In the genomic region with DNA sequence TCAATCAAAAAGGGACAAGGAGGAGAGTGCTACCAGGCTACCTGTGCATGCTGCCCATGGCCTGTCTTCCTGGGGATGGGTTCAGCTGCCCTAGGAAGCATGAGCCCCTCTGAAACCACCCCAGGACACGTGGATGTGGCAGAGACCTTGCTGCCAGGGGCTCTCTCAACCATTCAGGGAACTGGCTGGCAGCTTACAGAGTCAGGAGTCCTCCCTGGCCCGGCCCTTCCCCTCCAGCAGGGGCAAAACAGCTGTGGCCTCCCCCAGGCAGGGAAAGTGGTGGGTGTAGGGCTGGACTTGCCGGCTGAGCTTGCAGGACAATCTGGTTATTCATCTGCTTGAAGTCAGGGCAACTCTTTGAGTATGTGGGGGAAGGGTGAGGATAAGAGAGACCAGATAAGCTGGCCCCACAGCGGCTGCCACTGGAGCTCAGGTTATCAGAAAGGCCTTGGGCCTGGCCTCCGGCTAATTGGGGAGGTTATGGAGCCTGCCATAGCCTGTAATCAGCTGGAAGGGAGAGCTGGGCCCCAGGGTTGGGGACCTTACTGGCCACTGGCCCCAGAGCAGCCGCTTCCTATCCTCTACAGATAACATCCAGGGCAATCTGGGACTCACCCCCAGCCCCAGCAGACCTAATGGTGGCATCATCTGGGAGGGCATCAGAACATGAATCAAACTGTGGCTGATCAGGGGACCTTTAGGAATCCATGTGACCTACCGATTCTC, we compare ENCODE assay signal across 1 cellular context.
TF ChIP-seq lines count a peak whose summit lies in the region.

No MANE protein-coding gene starts in this region.

TF ChIP-seq in HepG2, 621 proteins besides CTCF, POLR2A, EP300 and RAD21 (continued from another document and continues in another):
- no peak; the same call in 1 of the 2 replicates for TF ChIP-seq PRDM15 (CRISPR knock-in tag; IDR thresholded peaks at IDR 0.05)
- peak; percentile 46; the same call in 1 of the 2 replicates for TF ChIP-seq FOXA3 (CRISPR knock-in tag; IDR thresholded peaks at IDR 0.05)
- TF ChIP-seq ZNF777 (CRISPR knock-in tag; IDR thresholded peaks at IDR 0.05) = peak; percentile 39; the same call in 1 of the 2 replicates
- peak; percentile 78 for TF ChIP-seq MED8 (CRISPR knock-in tag; IDR thresholded peaks at IDR 0.05; ENCODE audit: insufficient replicate concordance)
- no peak for TF ChIP-seq ZNF660 (CRISPR knock-in tag; IDR thresholded peaks at IDR 0.05; ENCODE audit: borderline replicate concordance, low read depth)
- no peak for TF ChIP-seq ZNF3 (CRISPR knock-in tag; IDR thresholded peaks at IDR 0.05)
- TF ChIP-seq HDAC2 (CRISPR knock-in tag; IDR thresholded peaks at IDR 0.05) = peak; percentile 71; the same call in 1 of the 2 replicates
- peak; percentile 87; the same call in 1 of the 2 replicates for TF ChIP-seq ZFX (CRISPR knock-in tag; IDR thresholded peaks at IDR 0.05; ENCODE audit: low read depth)
- TF ChIP-seq TAF15 (IDR thresholded peaks at IDR 0.05; ENCODE audit: low read depth, low read length, poor library complexity, severe bottlenecking) = no peak
- no peak for TF ChIP-seq MAZ (IDR thresholded peaks at IDR 0.05; ENCODE audit: borderline replicate concordance, low read depth, low read length)
- peak; percentile 53; the same call in 1 of the 2 replicates for TF ChIP-seq MAZ (CRISPR knock-in tag; IDR thresholded peaks at IDR 0.05; ENCODE audit: low read depth)
- no peak for TF ChIP-seq JUND (CRISPR knock-in tag; IDR thresholded peaks at IDR 0.05)
- peak; percentile 97 for TF ChIP-seq XRCC5 (optimal IDR thresholded peaks at IDR 0.05; ENCODE audit: low read length)
- no peak for TF ChIP-seq ZNF7 (CRISPR knock-in tag; IDR thresholded peaks at IDR 0.05)
- peak; percentile 77 for TF ChIP-seq ZNF264 (CRISPR knock-in tag; IDR thresholded peaks at IDR 0.05)
- TF ChIP-seq, protein P1, sequence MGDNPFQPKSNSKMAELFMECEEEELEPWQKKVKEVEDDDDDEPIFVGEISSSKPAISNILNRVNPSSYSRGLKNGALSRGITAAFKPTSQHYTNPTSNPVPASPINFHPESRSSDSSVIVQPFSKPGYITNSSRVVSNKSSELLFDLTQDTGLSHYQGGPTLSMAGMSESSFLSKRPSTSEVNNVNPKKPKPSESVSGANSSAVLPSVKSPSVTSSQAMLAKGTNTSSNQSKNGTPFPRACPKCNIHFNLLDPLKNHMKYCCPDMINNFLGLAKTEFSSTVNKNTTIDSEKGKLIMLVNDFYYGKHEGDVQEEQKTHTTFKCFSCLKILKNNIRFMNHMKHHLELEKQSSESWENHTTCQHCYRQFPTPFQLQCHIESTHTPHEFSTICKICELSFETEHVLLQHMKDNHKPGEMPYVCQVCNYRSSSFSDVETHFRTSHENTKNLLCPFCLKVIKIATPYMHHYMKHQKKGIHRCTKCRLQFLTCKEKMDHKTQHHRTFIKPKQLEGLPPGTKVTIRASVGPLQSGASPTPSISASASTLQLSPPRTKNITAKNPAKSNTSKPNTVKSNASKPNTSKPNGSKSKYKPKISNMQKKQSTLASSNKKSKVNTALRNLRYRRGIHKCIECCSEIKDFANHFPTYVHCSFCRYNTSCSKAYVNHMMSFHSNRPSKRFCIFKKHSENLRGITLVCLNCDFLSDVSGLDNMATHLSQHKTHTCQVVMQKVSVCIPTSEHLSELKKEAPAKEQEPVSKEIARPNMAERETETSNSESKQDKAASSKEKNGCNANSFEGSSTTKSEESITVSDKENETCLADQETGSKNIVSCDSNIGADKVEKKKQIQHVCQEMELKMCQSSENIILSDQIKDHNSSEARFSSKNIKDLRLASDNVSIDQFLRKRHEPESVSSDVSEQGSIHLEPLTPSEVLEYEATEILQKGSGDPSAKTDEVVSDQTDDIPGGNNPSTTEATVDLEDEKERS (CRISPR knock-in tag; IDR thresholded peaks at IDR 0.05) = 0 out of 2 replicates have a peak, but pooled peaks have one; percentile 21
- peak; percentile 74 for TF ChIP-seq PITX1 (CRISPR knock-in tag; IDR thresholded peaks at IDR 0.05)
- peak; percentile 76 for TF ChIP-seq SAP130 (CRISPR knock-in tag; IDR thresholded peaks at IDR 0.05; ENCODE audit: low read depth)
- TF ChIP-seq, protein P2, sequence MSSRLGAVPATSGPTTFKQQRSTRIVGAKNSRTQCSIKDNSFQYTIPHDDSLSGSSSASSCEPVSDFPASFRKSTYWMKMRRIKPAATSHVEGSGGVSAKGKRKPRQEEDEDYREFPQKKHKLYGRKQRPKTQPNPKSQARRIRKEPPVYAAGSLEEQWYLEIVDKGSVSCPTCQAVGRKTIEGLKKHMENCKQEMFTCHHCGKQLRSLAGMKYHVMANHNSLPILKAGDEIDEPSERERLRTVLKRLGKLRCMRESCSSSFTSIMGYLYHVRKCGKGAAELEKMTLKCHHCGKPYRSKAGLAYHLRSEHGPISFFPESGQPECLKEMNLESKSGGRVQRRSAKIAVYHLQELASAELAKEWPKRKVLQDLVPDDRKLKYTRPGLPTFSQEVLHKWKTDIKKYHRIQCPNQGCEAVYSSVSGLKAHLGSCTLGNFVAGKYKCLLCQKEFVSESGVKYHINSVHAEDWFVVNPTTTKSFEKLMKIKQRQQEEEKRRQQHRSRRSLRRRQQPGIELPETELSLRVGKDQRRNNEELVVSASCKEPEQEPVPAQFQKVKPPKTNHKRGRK (CRISPR knock-in tag; IDR thresholded peaks at IDR 0.05) = no peak
- TF ChIP-seq, protein P3, sequence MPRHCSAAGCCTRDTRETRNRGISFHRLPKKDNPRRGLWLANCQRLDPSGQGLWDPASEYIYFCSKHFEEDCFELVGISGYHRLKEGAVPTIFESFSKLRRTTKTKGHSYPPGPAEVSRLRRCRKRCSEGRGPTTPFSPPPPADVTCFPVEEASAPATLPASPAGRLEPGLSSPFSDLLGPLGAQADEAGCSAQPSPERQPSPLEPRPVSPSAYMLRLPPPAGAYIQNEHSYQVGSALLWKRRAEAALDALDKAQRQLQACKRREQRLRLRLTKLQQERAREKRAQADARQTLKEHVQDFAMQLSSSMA (CRISPR knock-in tag; IDR thresholded peaks at IDR 0.05) = peak; percentile 32; the same call in 1 of the 2 replicates
- TF ChIP-seq, protein P4, sequence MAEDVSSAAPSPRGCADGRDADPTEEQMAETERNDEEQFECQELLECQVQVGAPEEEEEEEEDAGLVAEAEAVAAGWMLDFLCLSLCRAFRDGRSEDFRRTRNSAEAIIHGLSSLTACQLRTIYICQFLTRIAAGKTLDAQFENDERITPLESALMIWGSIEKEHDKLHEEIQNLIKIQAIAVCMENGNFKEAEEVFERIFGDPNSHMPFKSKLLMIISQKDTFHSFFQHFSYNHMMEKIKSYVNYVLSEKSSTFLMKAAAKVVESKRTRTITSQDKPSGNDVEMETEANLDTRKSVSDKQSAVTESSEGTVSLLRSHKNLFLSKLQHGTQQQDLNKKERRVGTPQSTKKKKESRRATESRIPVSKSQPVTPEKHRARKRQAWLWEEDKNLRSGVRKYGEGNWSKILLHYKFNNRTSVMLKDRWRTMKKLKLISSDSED (CRISPR knock-in tag; IDR thresholded peaks at IDR 0.05) = 0 out of 2 replicates have a peak, but pooled peaks have one; percentile 56
- 0 out of 2 replicates have a peak, but pooled peaks have one; percentile 8 for TF ChIP-seq ZNF552 (CRISPR knock-in tag; IDR thresholded peaks at IDR 0.05; ENCODE audit: borderline replicate concordance)
- TF ChIP-seq GLI4 (CRISPR knock-in tag; IDR thresholded peaks at IDR 0.05; ENCODE audit: borderline replicate concordance) = no peak
- TF ChIP-seq, protein P5, sequence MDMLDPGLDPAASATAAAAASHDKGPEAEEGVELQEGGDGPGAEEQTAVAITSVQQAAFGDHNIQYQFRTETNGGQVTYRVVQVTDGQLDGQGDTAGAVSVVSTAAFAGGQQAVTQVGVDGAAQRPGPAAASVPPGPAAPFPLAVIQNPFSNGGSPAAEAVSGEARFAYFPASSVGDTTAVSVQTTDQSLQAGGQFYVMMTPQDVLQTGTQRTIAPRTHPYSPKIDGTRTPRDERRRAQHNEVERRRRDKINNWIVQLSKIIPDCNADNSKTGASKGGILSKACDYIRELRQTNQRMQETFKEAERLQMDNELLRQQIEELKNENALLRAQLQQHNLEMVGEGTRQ (IDR thresholded peaks at IDR 0.05; ENCODE audit: low read depth, low read length) = no peak
- TF ChIP-seq, protein P5 (CRISPR knock-in tag; IDR thresholded peaks at IDR 0.05; ENCODE audit: borderline replicate concordance) = no peak
- TF ChIP-seq HMG20B (CRISPR knock-in tag; conservative IDR thresholded peaks at IDR 0.05) = peak; percentile 87
- TF ChIP-seq SPEN (CRISPR knock-in tag; IDR thresholded peaks at IDR 0.05; ENCODE audit: low read depth) = no peak; the same call in 1 of the 2 replicates
- TF ChIP-seq, protein P6, sequence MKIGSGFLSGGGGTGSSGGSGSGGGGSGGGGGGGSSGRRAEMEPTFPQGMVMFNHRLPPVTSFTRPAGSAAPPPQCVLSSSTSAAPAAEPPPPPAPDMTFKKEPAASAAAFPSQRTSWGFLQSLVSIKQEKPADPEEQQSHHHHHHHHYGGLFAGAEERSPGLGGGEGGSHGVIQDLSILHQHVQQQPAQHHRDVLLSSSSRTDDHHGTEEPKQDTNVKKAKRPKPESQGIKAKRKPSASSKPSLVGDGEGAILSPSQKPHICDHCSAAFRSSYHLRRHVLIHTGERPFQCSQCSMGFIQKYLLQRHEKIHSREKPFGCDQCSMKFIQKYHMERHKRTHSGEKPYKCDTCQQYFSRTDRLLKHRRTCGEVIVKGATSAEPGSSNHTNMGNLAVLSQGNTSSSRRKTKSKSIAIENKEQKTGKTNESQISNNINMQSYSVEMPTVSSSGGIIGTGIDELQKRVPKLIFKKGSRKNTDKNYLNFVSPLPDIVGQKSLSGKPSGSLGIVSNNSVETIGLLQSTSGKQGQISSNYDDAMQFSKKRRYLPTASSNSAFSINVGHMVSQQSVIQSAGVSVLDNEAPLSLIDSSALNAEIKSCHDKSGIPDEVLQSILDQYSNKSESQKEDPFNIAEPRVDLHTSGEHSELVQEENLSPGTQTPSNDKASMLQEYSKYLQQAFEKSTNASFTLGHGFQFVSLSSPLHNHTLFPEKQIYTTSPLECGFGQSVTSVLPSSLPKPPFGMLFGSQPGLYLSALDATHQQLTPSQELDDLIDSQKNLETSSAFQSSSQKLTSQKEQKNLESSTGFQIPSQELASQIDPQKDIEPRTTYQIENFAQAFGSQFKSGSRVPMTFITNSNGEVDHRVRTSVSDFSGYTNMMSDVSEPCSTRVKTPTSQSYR (CRISPR knock-in tag; IDR thresholded peaks at IDR 0.05; ENCODE audit: borderline replicate concordance) = peak; percentile 98
- no peak for TF ChIP-seq JDP2 (CRISPR knock-in tag; IDR thresholded peaks at IDR 0.05; ENCODE audit: borderline replicate concordance)
- TF ChIP-seq, protein P7, sequence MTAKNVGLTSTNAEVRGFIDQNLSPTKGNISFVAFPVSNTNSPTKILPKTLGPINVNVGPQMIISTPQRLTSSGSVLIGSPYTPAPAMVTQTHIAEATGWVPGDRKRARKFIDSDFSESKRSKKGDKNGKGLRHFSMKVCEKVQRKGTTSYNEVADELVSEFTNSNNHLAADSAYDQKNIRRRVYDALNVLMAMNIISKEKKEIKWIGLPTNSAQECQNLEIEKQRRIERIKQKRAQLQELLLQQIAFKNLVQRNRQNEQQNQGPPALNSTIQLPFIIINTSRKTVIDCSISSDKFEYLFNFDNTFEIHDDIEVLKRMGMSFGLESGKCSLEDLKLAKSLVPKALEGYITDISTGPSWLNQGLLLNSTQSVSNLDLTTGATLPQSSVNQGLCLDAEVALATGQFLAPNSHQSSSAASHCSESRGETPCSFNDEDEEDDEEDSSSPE (CRISPR knock-in tag; IDR thresholded peaks at IDR 0.05) = no peak
- peak; percentile 31; the same call in 1 of the 2 replicates for TF ChIP-seq SIX4 (CRISPR knock-in tag; IDR thresholded peaks at IDR 0.05)
- peak; percentile 74; the same call in 1 of the 2 replicates for TF ChIP-seq ZNF614 (CRISPR knock-in tag; IDR thresholded peaks at IDR 0.05; ENCODE audit: borderline replicate concordance)
- TF ChIP-seq SP140L (CRISPR knock-in tag; IDR thresholded peaks at IDR 0.05; ENCODE audit: borderline replicate concordance) = 0 out of 2 replicates have a peak, but pooled peaks have one; percentile 65
- no peak for TF ChIP-seq YY1 (IDR thresholded peaks at IDR 0.05; ENCODE audit: insufficient read depth, insufficient replicate concordance, low read depth, low read length)
- no peak for TF ChIP-seq RORA (CRISPR knock-in tag; IDR thresholded peaks at IDR 0.05)
- TF ChIP-seq, protein P8, sequence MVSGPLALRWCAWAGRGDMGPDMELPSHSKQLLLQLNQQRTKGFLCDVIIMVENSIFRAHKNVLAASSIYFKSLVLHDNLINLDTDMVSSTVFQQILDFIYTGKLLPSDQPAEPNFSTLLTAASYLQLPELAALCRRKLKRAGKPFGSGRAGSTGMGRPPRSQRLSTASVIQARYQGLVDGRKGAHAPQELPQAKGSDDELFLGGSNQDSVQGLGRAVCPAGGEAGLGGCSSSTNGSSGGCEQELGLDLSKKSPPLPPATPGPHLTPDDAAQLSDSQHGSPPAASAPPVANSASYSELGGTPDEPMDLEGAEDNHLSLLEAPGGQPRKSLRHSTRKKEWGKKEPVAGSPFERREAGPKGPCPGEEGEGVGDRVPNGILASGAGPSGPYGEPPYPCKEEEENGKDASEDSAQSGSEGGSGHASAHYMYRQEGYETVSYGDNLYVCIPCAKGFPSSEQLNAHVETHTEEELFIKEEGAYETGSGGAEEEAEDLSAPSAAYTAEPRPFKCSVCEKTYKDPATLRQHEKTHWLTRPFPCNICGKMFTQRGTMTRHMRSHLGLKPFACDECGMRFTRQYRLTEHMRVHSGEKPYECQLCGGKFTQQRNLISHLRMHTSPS (CRISPR knock-in tag; IDR thresholded peaks at IDR 0.05; ENCODE audit: low read depth) = peak; percentile 82; the same call in 1 of the 2 replicates
